ENCODE assay signal across 8 cellular contexts in genomic region chr10:21526184-21526951, GRCh38. TPM values are rescaled to one million over a fixed set of nuclear protein-coding genes. Genes with fewer than 3 reads are reported as not detected.
DNase-seq lines count a peak whose midpoint lies in the region; ATAC-seq, FAIRE-seq and TF ChIP-seq lines count a peak whose summit lies in the region.

No MANE protein-coding gene starts in this region.

- ATAC-seq in HG03095 (IDR thresholded peaks at IDR 0.05; ENCODE audit: unreplicated experiment) (peak; percentile 21), natural killer cell (peak; percentile 40 to 48 (median 43))
- ATAC-seq in activated T-helper 17 cell treated with anti-CD3 and anti-CD28 coated beads, Interleukin-2, amount 50 U/mL, for 72 hours (replicated peaks), result peak; percentile 65

- H3K4me1 ChIP-seq in OCI-LY1 (ENCODE audit: insufficient read depth, low read length, severe bottlenecking) (peaks cover 39% of the 10 kb centered on the region), thyroid gland (peaks cover 0 to 9% of the 10 kb centered on the region in 2 donors)

- no peaks in the 10 kb centered on the region for H3K9me2 ChIP-seq in OCI-LY1 (ENCODE audit: low read depth, low read length)

- H3K36me3 Mint-ChIP-seq in activated T-helper 17 cell treated with anti-CD3 and anti-CD28 coated beads, Interleukin-2, amount 50 U/mL, for 72 hours (ENCODE audit: low read depth), result peaks cover 7% of the 10 kb centered on the region
- peaks cover 5% of the 10 kb centered on the region for H3K36me3 Mint-ChIP-seq in natural killer cell

- H3K9ac ChIP-seq in OCI-LY1 (ENCODE audit: low read length), result peak overlapping the region; percentile 65

- H3K9me3 ChIP-seq in OCI-LY1 (ENCODE audit: low read length), result no peaks in the 10 kb centered on the region
- H3K9me3 ChIP-seq in thyroid gland, result no peaks in the 10 kb centered on the region

- H3K4me3 ChIP-seq in OCI-LY1 (ENCODE audit: low read depth, low read length, poor library complexity, severe bottlenecking) (peak overlapping the region; percentile 62), fibroblast of the aortic adventitia (ENCODE audit: low read depth, low read length) (peak overlapping the region; percentile 71), thyroid gland (replicated peaks in 1 of 3) (peak overlapping the region; percentile 11 to 67 (median 17))

- no peaks in the 10 kb centered on the region for H4K20me1 ChIP-seq in OCI-LY1 (ENCODE audit: insufficient read depth, low read length)

- H3K27ac Mint-ChIP-seq in activated T-helper 17 cell treated with anti-CD3 and anti-CD28 coated beads, Interleukin-2, amount 50 U/mL, for 72 hours, result peak overlapping the region; percentile 96
- peak overlapping the region; percentile 79 to 89 for H3K27ac Mint-ChIP-seq in natural killer cell

- no peaks in the 10 kb centered on the region for H3K79me2 ChIP-seq in OCI-LY1 (ENCODE audit: insufficient read depth, low read length)

- peak overlapping the region; percentile 4; the same call in 1 of the 2 replicates for H2AFZ ChIP-seq in OCI-LY1 (ENCODE audit: low read length)

- TF ChIP-seq POLR2A in thyroid gland (IDR thresholded peaks at IDR 0.05), result peak in 1 of 2 donors; percentile 57

- H3K27me3 ChIP-seq in OCI-LY1 (ENCODE audit: insufficient read depth, low read length) (no peaks in the 10 kb centered on the region), thyroid gland (no peaks in the 10 kb centered on the region)

- no peaks in the 10 kb centered on the region for H3K9me3 Mint-ChIP-seq in activated T-helper 17 cell treated with anti-CD3 and anti-CD28 coated beads, Interleukin-2, amount 50 U/mL, for 72 hours
- H3K9me3 Mint-ChIP-seq in natural killer cell, result no peaks in the 10 kb centered on the region

- WGBS in thyroid gland, 2 donors, result 0 to 2% methylated on average over 30 to 38 of the region's 59 CpGs

- peaks cover 16% of the 10 kb centered on the region for H3K4me1 Mint-ChIP-seq in activated T-helper 17 cell treated with anti-CD3 and anti-CD28 coated beads, Interleukin-2, amount 50 U/mL, for 72 hours
- H3K4me1 Mint-ChIP-seq in natural killer cell, result peaks cover 20 to 26% of the 10 kb centered on the region in 2 donors

- H3K4me2 ChIP-seq in OCI-LY1 (ENCODE audit: low read length), result peak overlapping the region; percentile 75

- H3K27ac ChIP-seq in 22Rv1, result peak overlapping the region; percentile 99
- no peak overlapping the region for H3K27ac ChIP-seq in OCI-LY1 (ENCODE audit: low read depth, low read length, poor library complexity, severe bottlenecking)
- H3K27ac ChIP-seq in thyroid gland, result peak overlapping the region; percentile 92 to 99 (median 95)

- TF ChIP-seq CTCF in 22Rv1 (IDR thresholded peaks at IDR 0.05), result no peak
- TF ChIP-seq CTCF in OCI-LY1 (IDR thresholded peaks at IDR 0.05; ENCODE audit: low read length), result no peak
- TF ChIP-seq CTCF in fibroblast of the aortic adventitia (IDR thresholded peaks at IDR 0.05; ENCODE audit: insufficient read depth, low read length), result no peak
- TF ChIP-seq CTCF in natural killer cell (IDR thresholded peaks at IDR 0.05), result no peak
- no peak for TF ChIP-seq CTCF in thyroid gland (IDR thresholded peaks at IDR 0.05)

- H3K36me3 ChIP-seq in OCI-LY1 (ENCODE audit: insufficient read depth, low read length), result no peaks in the 10 kb centered on the region
- H3K36me3 ChIP-seq in thyroid gland, result no peaks in the 10 kb centered on the region

- H3F3A ChIP-seq in OCI-LY1 (ENCODE audit: insufficient read depth, low read length), result 0 out of 2 replicates have a peak, but pooled peaks cover 2% of the 10 kb centered on the region

- FAIRE-seq in GM18507 (lab: Jason Lieb, UNC), result peak; percentile 56

- peaks cover 4% of the 10 kb centered on the region for H3K27me3 Mint-ChIP-seq in activated T-helper 17 cell treated with anti-CD3 and anti-CD28 coated beads, Interleukin-2, amount 50 U/mL, for 72 hours
- peaks cover 42 to 72% of the 10 kb centered on the region in 2 donors for H3K27me3 Mint-ChIP-seq in natural killer cell (ENCODE audit: low read depth in 2 of 2)

- intact Hi-C loops in natural killer cell (cut with micrococcal nuclease), result no loop called here
- intact Hi-C loops in thyroid gland (cut with DNase I), result loop anchor here (10.0 kb wide), 1 partner anchor 798 kb away; the partner anchor contains the start of gene BMI1

- DNase-seq in GM18507 (ENCODE audit: extremely low spot score, insufficient read length, low read depth), result no peak
- DNase-seq in fibroblast of the aortic adventitia (ENCODE audit: low read depth), result peak; percentile 74
- DNase-seq in natural killer cell, result peak; percentile 28
- peak; percentile 90 to 94 for DNase-seq in thyroid gland

- H3K4me3 Mint-ChIP-seq in activated T-helper 17 cell treated with anti-CD3 and anti-CD28 coated beads, Interleukin-2, amount 50 U/mL, for 72 hours, result peak overlapping the region; percentile 96
- H3K4me3 Mint-ChIP-seq in natural killer cell, result peak overlapping the region; percentile 95

RNA-seq across cellular contexts. Expression of gene SKIDA1, which starts 0.9 kb away (rescaled TPM):
- under 1 TPM; 0.06 to 0.95 TPM for total RNA-seq in activated T-helper 17 cell treated with anti-CD3 and anti-CD28 coated beads, Interleukin-2, amount 50 U/mL, for 72 hours
- total RNA-seq in fibroblast of the aortic adventitia (ENCODE audit: low replicate concordance) (0.41 and 0.90 TPM in 2 replicates), natural killer cell (not detected), thyroid gland (1 to 10 TPM; 3.1 to 9.9 (median 7.1) TPM)

RNA-seq across cellular contexts. Expression of gene MLLT10, which starts 7.7 kb away (rescaled TPM):
- 10 to 100 TPM; 45.2 to 50.1 TPM for total RNA-seq in activated T-helper 17 cell treated with anti-CD3 and anti-CD28 coated beads, Interleukin-2, amount 50 U/mL, for 72 hours
- total RNA-seq in fibroblast of the aortic adventitia (ENCODE audit: low replicate concordance) (36.1 and 47.6 TPM in 2 replicates), natural killer cell (10 to 100 TPM; 40.4 to 65.2 (median 60.0) TPM), thyroid gland (100 to 1,000 TPM in 1 of 4 donors, 10 to 100 TPM in 3; 46.3 to 109 (median 57.7) TPM)

Comparison
In these comparisons a context has a peak if more than half of its experiments do, and no peak if none do; other contexts are left out.
1. H3K4me3 ChIP-seq: peak in every context shown above with its lines; median percentile 71 in fibroblast of the aortic adventitia; 62 in OCI-LY1; 17 in thyroid gland.